ENCODE assay signal across 20 cellular contexts in the genomic region with DNA sequence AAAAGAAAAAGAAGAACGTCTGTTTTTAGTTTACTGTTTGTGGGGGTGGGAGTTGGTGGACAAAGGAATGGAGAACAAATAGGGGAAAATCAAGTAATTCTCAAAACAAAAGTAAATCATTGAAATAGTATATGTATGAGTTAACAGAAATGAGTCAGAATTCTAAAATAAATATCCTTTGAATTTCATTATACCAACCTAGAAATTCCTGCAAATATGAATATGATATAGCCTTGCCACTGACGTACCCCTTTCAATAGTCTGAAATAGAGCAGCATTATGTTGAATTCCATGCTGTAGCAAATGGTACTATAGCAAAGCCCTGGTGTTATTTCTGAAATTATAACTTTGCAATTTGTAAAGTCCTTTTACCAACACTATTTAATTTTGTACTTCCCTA.
"Had no signal": no experiment of that assay in that cellular context is flagged by ENCODE, and none has a peak within 500 bp of the region (broad histone marks: within the 10 kb centered on the region; RNA-seq: fewer than 3 reads in every experiment).

No MANE protein-coding gene starts in this region.

- H3K27me3 ChIP-seq: body of pancreas, cardiac muscle cell, pancreas, right atrium auricular region, tibial artery had no signal

- H3K9me3 ChIP-seq: body of pancreas, left ventricle myocardium inferior, pancreas, psoas muscle, right atrium auricular region, tibial artery had no signal

- H3K4me1 ChIP-seq: body of pancreas, left ventricle myocardium inferior, pancreas, psoas muscle, right atrium auricular region, tibial artery had no signal

- DNase-seq: activated CD4-positive, alpha-beta T cell treated with anti-CD3 and anti-CD28 coated beads for 1 hour; activated CD4-positive, alpha-beta T cell treated with anti-CD3 and anti-CD28 coated beads, Interleukin-2, amount 50 U/mL, for 1 hour; activated CD8-positive, alpha-beta T cell treated with anti-CD3 and anti-CD28 coated beads, Interleukin-2, amount 10 ng/mL, durations not matched to agents 7 days and 5 days; activated gamma-delta T cell; activated naive CD4-positive, alpha-beta T cell treated with anti-CD3 and anti-CD28 coated beads, Interleukin-2, amount 50 U/mL, for 16 hours; anterior cingulate cortex; body of pancreas; immature natural killer cell; left ventricle myocardium inferior; mammary epithelial cell; pancreas; psoas muscle; stimulated activated CD4-positive, alpha-beta T cell treated with anti-CD3 and anti-CD28 coated beads, Interleukin-4, amount 100 ng/mL, for 4 hours; stimulated activated naive CD8-positive, alpha-beta T cell treated with anti-CD3 and anti-CD28 coated beads, Interleukin-15, amount 100 ng/mL, for 72 hours; tibial artery; WERI-Rb-1 had no signal

- FAIRE-seq: pancreas, TTC549 had no signal

- H3K36me3 ChIP-seq: cardiac muscle cell, left ventricle myocardium inferior, pancreas, right atrium auricular region, tibial artery, WERI-Rb-1 had no signal

- H3K4me3 ChIP-seq: body of pancreas, cardiac muscle cell, left ventricle myocardium inferior, pancreas, psoas muscle, right atrium auricular region, tibial artery had no signal

- H3K27ac ChIP-seq: body of pancreas, cardiac muscle cell, left ventricle myocardium inferior, pancreas, psoas muscle, right atrium auricular region, tibial artery, WERI-Rb-1 had no signal

- ATAC-seq: activated CD8-positive, alpha-beta T cell treated with anti-CD3 and anti-CD28 coated beads, Interleukin-2, amount 10 ng/mL, durations not matched to agents 7 days and 5 days; body of pancreas; natural killer cell treated with Interleukin-12 subunit alpha and Interleukin-12 subunit beta and Interleukin-15 and Interleukin-18, amount 100 ng/mL, for 72 hours; pancreas; psoas muscle; stimulated activated naive CD8-positive, alpha-beta T cell treated with anti-CD3 and anti-CD28 coated beads, Interleukin-15, amount 100 ng/mL, for 72 hours had no signal
